ENCODE assay signal across 8 cellular contexts in genomic region chr14:102554835-102555819, GRCh38. TPM values are rescaled to one million over a fixed set of nuclear protein-coding genes. Genes with fewer than 3 reads are reported as not detected.
DNase-seq lines count a peak whose midpoint lies in the region; ATAC-seq and TF ChIP-seq lines count a peak whose summit lies in the region.

No MANE protein-coding gene starts in this region.

- H3K4me3 ChIP-seq in esophagus (ENCODE audit: low read depth in 1 of 2, low read length in 2 of 2) = peak overlapping the region; percentile 65 to 72
- peak overlapping the region; percentile 95 for H3K4me3 ChIP-seq in suprapubic skin

- peak overlapping the region; percentile 67 for H3K4me3 Mint-ChIP-seq in natural killer cell

- no peak for TF ChIP-seq EP300 in suprapubic skin (IDR thresholded peaks at IDR 0.05)

- H3K27ac ChIP-seq in esophagus (ENCODE audit: low read depth in 2 of 2, low read length in 1 of 2) (peak overlapping the region; percentile 92 to 96), suprapubic skin (peak overlapping the region; percentile 90)

- H3K4me1 ChIP-seq in esophagus (ENCODE audit: control insufficient read depth in 2 of 2, insufficient read depth in 2 of 2, low read length in 1 of 2) = peaks cover 0 to 12% of the 10 kb centered on the region in 2 donors
- H3K4me1 ChIP-seq in suprapubic skin = peaks cover 32% of the 10 kb centered on the region

- no peak for TF ChIP-seq POLR2A in suprapubic skin (IDR thresholded peaks at IDR 0.05)

- H3K27me3 ChIP-seq in esophagus (ENCODE audit: control insufficient read depth in 1 of 2, insufficient read depth in 2 of 2, low read length in 2 of 2) = no peaks in the 10 kb centered on the region
- no peaks in the 10 kb centered on the region for H3K27me3 ChIP-seq in suprapubic skin

- DNase-seq in ELF-1 (ENCODE audit: low read depth, low spot score) = peak; percentile 95
- peak; percentile 17 for DNase-seq in MV-4-11 (lab: John Stamatoyannopoulos, UW)
- DNase-seq in activated CD8-positive, alpha-beta memory T cell treated with anti-CD3 and anti-CD28 coated beads, Interleukin-2, amount 50 U/mL, for 4 hours = peak; percentile 64
- peak; percentile 63 for DNase-seq in natural killer cell
- no peak for DNase-seq in suprapubic skin (ENCODE audit: low spot score in 2 of 2)
- DNase-seq in SK-N-DZ (ENCODE audit: low spot score) = no peak

- peaks cover 3 to 5% of the 10 kb centered on the region in 2 donors for H3K27me3 Mint-ChIP-seq in natural killer cell (ENCODE audit: low read depth in 2 of 2)

- H3K4me1 Mint-ChIP-seq in natural killer cell = no peaks in the 10 kb centered on the region

- no peaks in the 10 kb centered on the region for H3K36me3 ChIP-seq in esophagus (ENCODE audit: control insufficient read depth in 2 of 2, insufficient read depth in 2 of 2, low read length in 1 of 2)
- H3K36me3 ChIP-seq in suprapubic skin = no peaks in the 10 kb centered on the region

- H3K27ac Mint-ChIP-seq in natural killer cell = peak overlapping the region in 1 of 2 donors; percentile 79

- H3K36me3 Mint-ChIP-seq in natural killer cell = no peaks in the 10 kb centered on the region

- peak; percentile 91 to 97 (median 94) for ATAC-seq in natural killer cell
- ATAC-seq in GM18907 (IDR thresholded peaks at IDR 0.05; ENCODE audit: unreplicated experiment) = no peak

- 4 to 8% methylated on average over 60 to 94 of the region's 94 CpGs for whole genome bisulfite sequencing in esophagus, 2 donors
- WGBS in suprapubic skin = 26% methylated on average over 11 of the region's 94 CpGs

- intact Hi-C loops in natural killer cell (cut with micrococcal nuclease) = no loop called here

- TF ChIP-seq CTCF in natural killer cell (IDR thresholded peaks at IDR 0.05) (no peak), suprapubic skin (IDR thresholded peaks at IDR 0.05) (no peak)

- H3K9me3 Mint-ChIP-seq in natural killer cell = no peaks in the 10 kb centered on the region

- no peaks in the 10 kb centered on the region for H3K9me3 ChIP-seq in esophagus (ENCODE audit: control insufficient read depth in 2 of 2, insufficient read depth in 1 of 2, low read depth in 1 of 2, low read length in 1 of 2)
- H3K9me3 ChIP-seq in suprapubic skin = no peaks in the 10 kb centered on the region

RNA-seq across cellular contexts. Expression of gene RCOR1, which starts 37.3 kb away (rescaled TPM):
- polyA plus RNA-seq in esophagus = 10 to 100 TPM; 11.8 to 19.3 TPM
- total RNA-seq in natural killer cell (10 to 100 TPM; 20.3 to 36.5 (median 21.8) TPM), suprapubic skin (10 to 100 TPM; 20.6 to 27.7 (median 24.8) TPM)
- 6.5 and 8.2 TPM in 2 replicates for polyA plus RNA-seq in SK-N-DZ (2014; cell fraction: cytosol; rRNA removed)
- 5.2 and 5.6 TPM in 2 replicates for polyA plus RNA-seq in SK-N-DZ (2014; cell fraction: nucleus; rRNA removed)

RNA-seq across cellular contexts. Expression of gene ANKRD9, which starts 45.6 kb away (rescaled TPM):
- polyA plus RNA-seq in esophagus = 10 to 100 TPM; 12.5 to 12.9 TPM
- total RNA-seq in natural killer cell = 10 to 100 TPM in 1 of 3 donors, 1 to 10 TPM in 2; 4.0 to 11.0 (median 9.6) TPM
- total RNA-seq in suprapubic skin = 10 to 100 TPM; 48.4 to 60.1 (median 54.4) TPM
- 14.0 and 17.8 TPM in 2 replicates for polyA plus RNA-seq in SK-N-DZ (2014; cell fraction: cytosol; rRNA removed)
- polyA plus RNA-seq in SK-N-DZ (2014; cell fraction: nucleus; rRNA removed) = 37.9 and 66.9 TPM in 2 replicates

Comparison
In these comparisons a context has a peak if more than half of its experiments do, and no peak if none do; other contexts are left out.
1. DNase-seq: peak in ELF-1 (single experiment), MV-4-11 (single experiment), activated CD8-positive, alpha-beta memory T cell treated with anti-CD3 and anti-CD28 coated beads, Interleukin-2, amount 50 U/mL, for 4 hours (single experiment) and natural killer cell (single experiment); none in suprapubic skin (0 of 2) and SK-N-DZ (single experiment).
2. RNA of gene ANKRD9, which starts 45.6 kb away (total RNA-seq): 48.4 to 60.1 TPM in suprapubic skin; 4.0 to 11.0 TPM in natural killer cell; every median in the first group is over 4 times any median in the second.